In the genomic region with DNA sequence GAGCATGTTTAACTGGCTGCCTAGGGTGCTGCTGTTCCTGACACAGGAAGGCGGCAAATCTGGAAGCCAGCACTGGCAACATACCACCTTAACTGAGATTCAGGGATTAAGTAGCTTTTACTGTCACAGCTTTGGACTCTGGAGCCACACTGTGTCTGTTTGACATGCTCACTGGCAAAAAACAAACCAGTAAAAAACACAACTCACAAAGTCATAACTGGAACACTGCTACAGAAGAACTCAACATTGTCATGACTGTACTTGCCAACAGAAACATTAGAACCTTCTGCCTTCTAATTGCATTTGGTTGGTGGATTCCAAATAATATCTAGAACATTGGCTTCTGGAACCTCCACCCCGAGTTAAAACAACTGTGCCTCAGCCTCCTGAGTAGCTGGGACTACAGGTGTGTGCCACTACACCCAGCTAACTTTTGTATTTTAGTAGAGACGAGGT, we compare ENCODE assay signal across 26 cellular contexts.
"Had no signal": no experiment of that assay in that cellular context is flagged by ENCODE, and none has a peak within 500 bp of the region (broad histone marks: within the 10 kb centered on the region; RNA-seq: fewer than 3 reads in every experiment).

No MANE protein-coding gene starts in this region.

- H3K36me3 ChIP-seq: esophagus muscularis mucosa, gastroesophageal sphincter, heart left ventricle, left lung, lower lobe of right lung had no signal

- H3K4me2 ChIP-seq: hepatocyte had no signal

- FAIRE-seq: endothelial cell of umbilical vein, frontal cortex, kidney had no signal

- H3K4me3 ChIP-seq: coronary artery, dorsolateral prefrontal cortex, esophagus muscularis mucosa, gastroesophageal sphincter, heart left ventricle, hepatocyte, left lung, lower lobe of right lung, mucosa of descending colon had no signal

- H3K4me1 ChIP-seq: esophagus muscularis mucosa, foreskin keratinocyte, gastroesophageal sphincter, heart left ventricle, left lung, lower lobe of right lung had no signal

- ATAC-seq: foreskin keratinocyte, gastroesophageal sphincter, heart left ventricle, left colon, left lung, left ventricle myocardium superior, lower lobe of right lung, mucosa of descending colon had no signal

- H3K9me3 ChIP-seq: esophagus muscularis mucosa, gastroesophageal sphincter, heart left ventricle, left lung, lower lobe of right lung, mucosa of descending colon had no signal

- H3K79me2 ChIP-seq: hepatocyte had no signal

- H3K27ac ChIP-seq: coronary artery, dorsolateral prefrontal cortex, epithelial cell of prostate, esophagus muscularis mucosa, foreskin keratinocyte, gastroesophageal sphincter, heart left ventricle, hepatocyte, left lung, lower lobe of right lung had no signal

- DNase-seq: dermis blood vessel endothelial cell; dorsolateral prefrontal cortex; effector CD4-positive, alpha-beta T cell; effector memory CD4-positive, alpha-beta T cell; erythroblast; foreskin keratinocyte; heart left ventricle; hypothalamus; immature natural killer cell; islet precursor cell; kidney; kidney glomerular epithelial cell; left colon; left lung; left ventricle myocardium superior; lower lobe of right lung; mesenchymal stem cell; mucosa of descending colon; naive B cell had no signal

- H3K27me3 ChIP-seq: esophagus muscularis mucosa, foreskin keratinocyte, gastroesophageal sphincter, heart left ventricle, hepatocyte, left lung had no signal

- H2AFZ ChIP-seq: hepatocyte had no signal
